Comparison of ENCODE assay signal across 10 cellular contexts in the genomic region with DNA sequence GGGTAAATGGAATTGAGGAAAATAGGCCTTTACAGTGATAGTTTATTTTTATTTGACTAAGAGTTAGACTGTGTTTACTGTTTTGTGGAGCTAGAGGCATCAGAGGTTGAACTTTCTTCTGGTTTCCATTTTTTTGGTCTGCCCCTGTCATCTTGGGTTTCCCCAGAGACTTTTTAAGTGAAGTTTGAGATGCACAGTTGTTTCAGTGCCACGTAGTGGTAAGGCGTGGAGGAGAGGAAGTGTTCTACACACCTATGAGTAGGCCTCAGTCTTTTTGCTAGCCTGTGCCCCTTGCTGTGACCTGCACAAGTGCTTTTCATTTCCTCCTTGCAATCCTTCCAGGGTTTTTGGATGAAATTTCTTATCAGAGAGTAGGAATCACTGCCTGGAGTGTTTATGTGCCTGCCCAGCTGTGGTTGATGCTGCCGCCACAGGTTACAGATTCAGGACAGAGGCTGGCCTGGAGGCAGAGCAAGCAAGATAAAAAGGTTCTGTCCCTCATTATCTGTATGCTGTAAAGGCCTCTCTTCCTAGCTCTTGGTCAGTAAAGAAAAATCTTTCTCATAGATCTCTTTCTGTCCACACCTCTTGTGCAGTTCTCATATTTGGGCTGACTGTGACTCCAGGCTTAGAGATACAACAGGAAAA. TPM values are rescaled to one million over a fixed set of nuclear protein-coding genes. Genes with fewer than 3 reads are reported as not detected.
DNase-seq lines count a peak whose midpoint lies in the region; ATAC-seq and TF ChIP-seq lines count a peak whose summit lies in the region.
"Had no signal": no experiment of that assay in that cellular context is flagged by ENCODE, and none has a peak within 500 bp of the region (broad histone marks: within the 10 kb centered on the region; RNA-seq: fewer than 3 reads in every experiment).

No MANE protein-coding gene starts in this region.

- H3K27ac ChIP-seq in A673 (ENCODE audit: low read depth, low read length, poor library complexity, severe bottlenecking), result no peak overlapping the region
- H3K27ac ChIP-seq in substantia nigra (ENCODE audit: low read depth, low read length, poor library complexity, severe bottlenecking), result no peak overlapping the region
- H3K27ac ChIP-seq: SJSA1 had no signal

- H3K4me3 ChIP-seq in choroid plexus epithelial cell (ENCODE audit: low read depth, low read length) (no peak overlapping the region), A673 (ENCODE audit: low read depth, low read length, poor library complexity, severe bottlenecking) (no peak overlapping the region)
- H3K4me3 ChIP-seq: SJSA1 had no signal

- POLR2A ChIA-PET in A673 (lab: Charles Lee; ENCODE audit: low non-redundant PET), result no interaction called here
- POLR2A ChIA-PET in HEK293T (lab: Yijun Ruan, JAX), result no interaction called here

- CTCF ChIA-PET in A673 (lab: Charles Lee), result no interaction called here
- CTCF ChIA-PET in HEK293T (lab: Yijun Ruan, JAX), result interaction anchor here (0.7 kb wide), 1 partner anchor 17 kb away, joined by 6 read pairs; no protein-coding TSS in a partner anchor

- BruUV-seq in A673 (replicated peaks; lab: Mats Ljungman, UMichigan), result no TSS peak

- no peaks in the 10 kb centered on the region for H3K9me3 ChIP-seq in A673 (ENCODE audit: low read depth, low read length, poor library complexity, severe bottlenecking)
- H3K9me3 ChIP-seq: SJSA1 had no signal

- DNase-seq in choroid plexus epithelial cell (ENCODE audit: low read depth) (peak; percentile 0), A673 (ENCODE audit: low spot score) (no peak), substantia nigra (lab: John Stamatoyannopoulos, UW) (no peak), left ventricle myocardium superior (no peak), HEK293T (ENCODE audit: extremely low spot score) (no peak)

- no peaks in the 10 kb centered on the region for H3K36me3 ChIP-seq in A673 (ENCODE audit: insufficient read depth, low read length, poor library complexity, severe bottlenecking)
- H3K36me3 ChIP-seq: SJSA1 had no signal

- no peak for TF ChIP-seq CTCF in choroid plexus epithelial cell (conservative IDR thresholded peaks at IDR 0.05; ENCODE audit: low read depth, low read length)
- no peak for TF ChIP-seq CTCF in A673 (conservative IDR thresholded peaks at IDR 0.05; ENCODE audit: low read depth, low read length)

- H3K27me3 ChIP-seq in A673 (replicated peaks; ENCODE audit: insufficient read depth, low read depth, low read length, poor library complexity), result no peaks in the 10 kb centered on the region
- H3K27me3 ChIP-seq: SJSA1 had no signal

- H3K4me1 ChIP-seq in A673 (ENCODE audit: insufficient read depth, low read length, poor library complexity, severe bottlenecking), result no peaks in the 10 kb centered on the region
- H3K4me1 ChIP-seq: SJSA1 had no signal

- intact Hi-C loops in A673 (cut with micrococcal nuclease; ENCODE audit: unreplicated experiment), result no loop called here
- intact Hi-C loops in left ventricle myocardium superior (cut with micrococcal nuclease), result no loop called here

- peak; percentile 94 for ATAC-seq in GM18511 (IDR thresholded peaks at IDR 0.05; ENCODE audit: unreplicated experiment)
- ATAC-seq in GM21423 (IDR thresholded peaks at IDR 0.05; ENCODE audit: unreplicated experiment), result peak; percentile 98
- peak; percentile 81 for ATAC-seq in HG03378 (IDR thresholded peaks at IDR 0.05; ENCODE audit: unreplicated experiment)
- ATAC-seq in left ventricle myocardium superior, result no peak

TF ChIP-seq in HEK293T, 16 proteins besides CTCF, POLR2A, EP300 and RAD21:
- TF ChIP-seq SUZ12 (IDR thresholded peaks at IDR 0.05) (no peak), FOXK2 (IDR thresholded peaks at IDR 0.05) (no peak), LEF1 (IDR thresholded peaks at IDR 0.05; ENCODE audit: borderline replicate concordance) (no peak), HDGF (IDR thresholded peaks at IDR 0.05; ENCODE audit: borderline replicate concordance) (no peak), BHLHE40 (IDR thresholded peaks at IDR 0.05; ENCODE audit: borderline replicate concordance) (no peak), ARNT (IDR thresholded peaks at IDR 0.05) (no peak), L3MBTL2 (conservative IDR thresholded peaks at IDR 0.05) (no peak), ZNF384 (IDR thresholded peaks at IDR 0.05) (no peak)

RNA-seq across cellular contexts. Expression of a gene that starts 12.5 kb away (rescaled TPM):
- total RNA-seq in A673 (2021), result not detected in 2 replicates
- total RNA-seq in left ventricle myocardium superior, result not detected
- total RNA-seq: lower leg skin, SJSA1 had no signal

RNA-seq across cellular contexts. Expression of a gene that starts 21.4 kb away (rescaled TPM):
- total RNA-seq in A673 (2021) (27.8 and 33.8 TPM in 2 replicates), left ventricle myocardium superior (24.2 TPM)

RNA-seq across cellular contexts. Expression of a gene that starts 35.9 kb away (rescaled TPM):
- not detected in 2 replicates for total RNA-seq in A673 (2021)
- total RNA-seq in left ventricle myocardium superior, result not detected
- total RNA-seq: lower leg skin, SJSA1 had no signal
